ENCODE assay signal across 9 cellular contexts in the genomic region with DNA sequence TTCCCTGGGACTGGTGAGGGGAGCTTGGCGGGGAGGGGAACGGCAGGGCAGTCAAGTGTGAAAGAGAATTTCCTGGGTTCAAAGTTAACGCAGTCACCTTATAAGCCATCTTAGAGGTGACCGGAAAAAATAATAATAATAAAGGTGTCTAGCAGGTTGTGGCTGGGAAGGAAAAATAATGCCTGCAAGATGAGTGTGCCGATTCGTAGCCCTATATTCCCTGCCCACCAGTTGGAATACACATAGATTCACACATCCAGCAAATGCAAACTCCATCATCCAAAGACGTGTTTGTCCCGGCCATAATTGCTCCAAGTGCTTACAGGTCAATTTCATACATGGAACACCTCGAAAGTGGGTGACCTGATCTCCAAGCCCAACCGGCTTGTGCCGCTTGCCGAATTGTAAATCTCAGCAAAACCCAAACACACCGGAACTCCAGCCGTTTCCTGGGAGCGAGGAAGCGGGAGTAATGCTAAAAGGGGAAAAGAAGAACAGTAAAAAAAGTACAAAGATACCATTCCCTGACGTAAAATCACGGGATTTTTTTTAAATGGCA. TPM values are rescaled to one million over a fixed set of nuclear protein-coding genes. Genes with fewer than 3 reads are reported as not detected.
DNase-seq lines count a peak whose midpoint lies in the region; ATAC-seq and TF ChIP-seq lines count a peak whose summit lies in the region.
"Had no signal": no experiment of that assay in that cellular context is flagged by ENCODE, and none has a peak within 500 bp of the region (broad histone marks: within the 10 kb centered on the region; RNA-seq: fewer than 3 reads in every experiment).

No MANE protein-coding gene starts in this region.

- no peak overlapping the region for H4K8ac ChIP-seq in neuronal stem cell (ENCODE audit: low read depth, low read length)

- peak overlapping the region; percentile 16 for H2BK120ac ChIP-seq in neuronal stem cell (ENCODE audit: low read depth, low read length)

- peaks cover 6% of the 10 kb centered on the region for H3K79me1 ChIP-seq in neuronal stem cell (ENCODE audit: low read depth, low read length)

- DNase-seq in Calu3 (no peak), MG63 (no peak), epithelial cell of esophagus (ENCODE audit: low read depth) (peak; percentile 38), neuronal stem cell (ENCODE audit: low spot score) (no peak), NCI-H1694 treated with DMSO at 0.1 percent for 48 hours (lab: John Stamatoyannopoulos, UW) (no peak)
- no peak for DNase-seq in activated effector memory CD4-positive, alpha-beta T cell treated with Interleukin-2 at 50 U/mL for 16 hours

- peaks cover 3 to 5% of the 10 kb centered on the region in 2 donors for H3K4me1 ChIP-seq in neuronal stem cell (ENCODE audit: control insufficient read depth in 2 of 2, insufficient read depth in 1 of 2, low read depth in 1 of 2, low read length in 2 of 2)

- H3K4ac ChIP-seq in neuronal stem cell (ENCODE audit: low read length): no peak overlapping the region

- H3K27me3 ChIP-seq in MG63: no peaks in the 10 kb centered on the region
- H3K27me3 ChIP-seq in neuronal stem cell (ENCODE audit: control insufficient read depth in 3 of 3, insufficient read depth in 3 of 3, low read depth in 1 of 3, low read length in 3 of 3): no peaks in the 10 kb centered on the region

- H4K91ac ChIP-seq in neuronal stem cell (ENCODE audit: low read depth, low read length, poor library complexity): no peak overlapping the region

- H3K4me2 ChIP-seq in neuronal stem cell (ENCODE audit: insufficient read depth, low read length, poor library complexity, severe bottlenecking): peak overlapping the region; percentile 85
- H3K4me2 ChIP-seq: KMS-11 had no signal

- CTCF ChIA-PET in Calu3 (lab: Charles Lee): interaction anchor here (0.6 kb wide), 1 partner anchor 700 kb away, joined by 4 read pairs; no protein-coding TSS in a partner anchor

- peak overlapping the region; percentile 93 for H3K18ac ChIP-seq in neuronal stem cell (ENCODE audit: low read length)

- no peak overlapping the region for H3K14ac ChIP-seq in neuronal stem cell (ENCODE audit: low read length)

- peak overlapping the region; percentile 94 for H2AFZ ChIP-seq in neuronal stem cell (ENCODE audit: low read length)

- peak overlapping the region; percentile 90 for H3K9ac ChIP-seq in neuronal stem cell (ENCODE audit: low read depth, low read length, poor library complexity)
- H3K9ac ChIP-seq: KMS-11 had no signal

- H2AK5ac ChIP-seq in neuronal stem cell (ENCODE audit: low read depth, low read length): peak overlapping the region; percentile 19

- H3K23ac ChIP-seq in neuronal stem cell (ENCODE audit: low read depth, low read length, poor library complexity): peak overlapping the region; percentile 17

- no peak overlapping the region for H2BK15ac ChIP-seq in neuronal stem cell (ENCODE audit: low read length)

- ATAC-seq in HG03442 (IDR thresholded peaks at IDR 0.05; ENCODE audit: unreplicated experiment) (no peak), GM18873 (IDR thresholded peaks at IDR 0.05; ENCODE audit: low FRiP score, unreplicated experiment) (no peak)

- H3K4me1 Mint-ChIP-seq in Calu3 (ENCODE audit: low read depth, unreplicated experiment): peaks cover 17% of the 10 kb centered on the region

- H3K36me3 ChIP-seq in MG63 (no peaks in the 10 kb centered on the region), neuronal stem cell (replicated peaks in 1 of 2; ENCODE audit: control insufficient read depth in 2 of 2, insufficient read depth in 2 of 2, low read length in 2 of 2) (peaks cover 0 to 5% of the 10 kb centered on the region in 2 donors)

- no peak overlapping the region for H2BK12ac ChIP-seq in neuronal stem cell (ENCODE audit: low read length)

- H3K9me3 ChIP-seq in MG63: peaks cover 4% of the 10 kb centered on the region
- peaks cover 2 to 16% of the 10 kb centered on the region in 2 donors for H3K9me3 ChIP-seq in neuronal stem cell (replicated peaks in 1 of 2; ENCODE audit: control insufficient read depth in 2 of 2, insufficient read depth in 1 of 2, low read depth in 1 of 2, low read length in 2 of 2)

- peak overlapping the region; percentile 83 for H3K4me3 Mint-ChIP-seq in Calu3 (ENCODE audit: low read depth, unreplicated experiment)

- H2BK5ac ChIP-seq in neuronal stem cell (ENCODE audit: low read length): peak overlapping the region; percentile 95

- H3K27ac Mint-ChIP-seq in Calu3 (ENCODE audit: unreplicated experiment): peak overlapping the region; percentile 75

- BruUV-seq in Calu3 (replicated peaks; lab: Mats Ljungman, UMichigan): no TSS peak

- no peaks in the 10 kb centered on the region for H3K9me3 Mint-ChIP-seq in Calu3 (ENCODE audit: low read depth, unreplicated experiment)

- intact Hi-C loops in Calu3 (cut with micrococcal nuclease; ENCODE audit: unreplicated experiment): loop anchor here (5.0 kb wide), 3 partner anchors 38 to 877 kb away; no protein-coding TSS in a partner anchor

- TF ChIP-seq CTCF in Calu3 (IDR thresholded peaks at IDR 0.05; ENCODE audit: unreplicated experiment) (no peak), epithelial cell of esophagus (IDR thresholded peaks at IDR 0.05; ENCODE audit: insufficient read depth, low read depth, low read length, missing control alignments) (no peak)

- H3K36me3 Mint-ChIP-seq in Calu3 (ENCODE audit: insufficient read depth, unreplicated experiment): peaks cover 72% of the 10 kb centered on the region

- peak overlapping the region; percentile 69 for H3K4me3 ChIP-seq in MG63
- peak overlapping the region; percentile 99 for H3K4me3 ChIP-seq in epithelial cell of esophagus (ENCODE audit: low read length)
- H3K4me3 ChIP-seq in neuronal stem cell (ENCODE audit: low read length in 2 of 2): peak overlapping the region; percentile 91 to 98

- H3K27ac ChIP-seq in neuronal stem cell (replicated peaks; ENCODE audit: low read length): peak overlapping the region; percentile 94
- H3K27ac ChIP-seq: KMS-11 had no signal

- no CpG with 5 or more reads among the region's 18 CpGs for WGBS in neuronal stem cell (ENCODE audit: extremely low coverage in 2 of 2, insufficient read length in 2 of 2, insufficient replicate concordance in 1 of 2), 2 donors

- no peaks in the 10 kb centered on the region for H3K27me3 Mint-ChIP-seq in Calu3 (ENCODE audit: unreplicated experiment)

RNA-seq across cellular contexts. Expression of a gene that starts 1.3 kb away (rescaled TPM):
- total RNA-seq in Calu3 (2022): 197 and 210 TPM in 2 replicates
- total RNA-seq in MG63 (2014; rRNA removed; shearing (Covaris generic); ENCODE audit: low replicate concordance): 6.4 and 10.6 TPM in 2 replicates
- 52.9 TPM for polyA plus RNA-seq in neuronal stem cell (2013, experiment 1 of 2)
- polyA plus RNA-seq in neuronal stem cell (2013, experiment 2 of 2): 54.3 TPM

Comparison
In these comparisons a context has a peak if more than half of its experiments do, and no peak if none do; other contexts are left out.
1. RNA of a gene that starts 1.3 kb away (total RNA-seq): 197 to 210 TPM in Calu3; 6.4 to 10.6 TPM in MG63; every median in the first group is over 10 times any median in the second.
2. Peak in every context shown above with its lines, with median percentiles within 50 percentile points of each other: H3K4me3 ChIP-seq.